1 cellular context compared by ENCODE assay signal in the genomic region with DNA sequence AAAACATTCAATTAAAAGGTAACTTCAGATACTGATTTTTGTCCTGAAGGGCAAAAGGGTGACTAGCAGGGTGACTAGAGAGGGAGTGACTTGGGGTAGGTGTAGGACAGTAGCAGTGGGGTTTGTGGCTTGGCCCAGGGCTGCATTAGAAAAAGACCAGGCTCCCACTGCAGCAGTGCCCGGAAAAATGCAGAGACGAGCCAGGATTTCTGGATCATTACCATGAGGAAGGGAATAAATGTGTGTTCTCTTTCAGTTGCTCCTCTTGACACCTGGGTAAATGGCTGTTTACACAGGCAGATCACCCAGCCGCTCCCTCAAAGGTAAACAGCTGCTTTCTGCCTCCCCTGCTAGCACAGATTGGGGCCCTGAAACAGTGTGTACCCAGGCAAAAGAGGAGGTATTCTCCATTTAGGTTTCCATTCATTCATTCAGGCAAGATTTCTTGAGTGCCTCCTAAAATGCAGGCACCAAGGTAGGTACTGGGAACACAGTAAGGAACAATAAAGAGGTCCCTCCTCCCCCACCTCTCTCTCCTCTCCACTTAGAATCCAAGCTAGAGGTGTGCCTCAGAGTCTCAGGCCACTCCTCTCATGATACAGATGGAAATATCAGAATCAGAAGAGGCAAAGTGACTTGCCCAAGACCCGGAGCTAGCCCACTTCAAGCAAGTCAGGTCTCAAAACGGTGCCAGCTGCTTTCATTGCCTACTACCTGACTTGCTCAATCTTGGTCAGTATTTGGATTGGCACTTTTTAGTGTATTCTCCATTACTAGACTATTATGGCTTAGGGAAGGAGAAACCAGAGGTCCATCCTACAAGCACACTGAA.
TF ChIP-seq lines count a peak whose summit lies in the region.

No MANE protein-coding gene starts in this region.

TF ChIP-seq in HepG2, 621 proteins besides CTCF, POLR2A, EP300 and RAD21 (continued from another document and continues in another):
- TF ChIP-seq, protein P1, sequence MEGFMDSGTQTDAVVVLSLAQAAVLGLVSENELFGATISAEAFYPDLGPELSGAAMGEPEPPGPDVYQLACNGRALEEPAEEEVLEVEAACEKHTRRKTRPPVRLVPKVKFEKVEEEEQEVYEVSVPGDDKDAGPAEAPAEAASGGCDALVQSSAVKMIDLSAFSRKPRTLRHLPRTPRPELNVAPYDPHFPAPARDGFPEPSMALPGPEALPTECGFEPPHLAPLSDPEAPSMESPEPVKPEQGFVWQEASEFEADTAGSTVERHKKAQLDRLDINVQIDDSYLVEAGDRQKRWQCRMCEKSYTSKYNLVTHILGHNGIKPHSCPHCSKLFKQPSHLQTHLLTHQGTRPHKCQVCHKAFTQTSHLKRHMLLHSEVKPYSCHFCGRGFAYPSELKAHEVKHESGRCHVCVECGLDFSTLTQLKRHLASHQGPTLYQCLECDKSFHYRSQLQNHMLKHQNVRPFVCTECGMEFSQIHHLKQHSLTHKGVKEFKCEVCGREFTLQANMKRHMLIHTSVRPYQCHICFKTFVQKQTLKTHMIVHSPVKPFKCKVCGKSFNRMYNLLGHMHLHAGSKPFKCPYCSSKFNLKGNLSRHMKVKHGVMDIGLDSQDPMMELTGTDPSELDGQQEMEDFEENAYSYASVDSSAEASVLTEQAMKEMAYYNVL (CRISPR knock-in tag; IDR thresholded peaks at IDR 0.05; ENCODE audit: borderline replicate concordance) = peak; percentile 95
- TF ChIP-seq, protein P2, sequence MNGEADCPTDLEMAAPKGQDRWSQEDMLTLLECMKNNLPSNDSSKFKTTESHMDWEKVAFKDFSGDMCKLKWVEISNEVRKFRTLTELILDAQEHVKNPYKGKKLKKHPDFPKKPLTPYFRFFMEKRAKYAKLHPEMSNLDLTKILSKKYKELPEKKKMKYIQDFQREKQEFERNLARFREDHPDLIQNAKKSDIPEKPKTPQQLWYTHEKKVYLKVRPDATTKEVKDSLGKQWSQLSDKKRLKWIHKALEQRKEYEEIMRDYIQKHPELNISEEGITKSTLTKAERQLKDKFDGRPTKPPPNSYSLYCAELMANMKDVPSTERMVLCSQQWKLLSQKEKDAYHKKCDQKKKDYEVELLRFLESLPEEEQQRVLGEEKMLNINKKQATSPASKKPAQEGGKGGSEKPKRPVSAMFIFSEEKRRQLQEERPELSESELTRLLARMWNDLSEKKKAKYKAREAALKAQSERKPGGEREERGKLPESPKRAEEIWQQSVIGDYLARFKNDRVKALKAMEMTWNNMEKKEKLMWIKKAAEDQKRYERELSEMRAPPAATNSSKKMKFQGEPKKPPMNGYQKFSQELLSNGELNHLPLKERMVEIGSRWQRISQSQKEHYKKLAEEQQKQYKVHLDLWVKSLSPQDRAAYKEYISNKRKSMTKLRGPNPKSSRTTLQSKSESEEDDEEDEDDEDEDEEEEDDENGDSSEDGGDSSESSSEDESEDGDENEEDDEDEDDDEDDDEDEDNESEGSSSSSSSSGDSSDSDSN (CRISPR knock-in tag; IDR thresholded peaks at IDR 0.05) = peak; percentile 58; the same call in 1 of the 2 replicates
- TF ChIP-seq ZNF160 (CRISPR knock-in tag; IDR thresholded peaks at IDR 0.05) (0 out of 2 replicates have a peak, but pooled peaks have one; percentile 19), ZNF253 (CRISPR knock-in tag; IDR thresholded peaks at IDR 0.05; ENCODE audit: borderline replicate concordance) (peak; percentile 67; the same call in 1 of the 2 replicates), TARDBP (CRISPR knock-in tag; IDR thresholded peaks at IDR 0.05) (0 out of 2 replicates have a peak, but pooled peaks have one; percentile 59), RFXANK (CRISPR knock-in tag; IDR thresholded peaks at IDR 0.05) (no peak), ZNF496 (CRISPR knock-in tag; IDR thresholded peaks at IDR 0.05; ENCODE audit: insufficient replicate concordance) (no peak), ZNF619 (CRISPR knock-in tag; IDR thresholded peaks at IDR 0.05) (no peak), CENPT (CRISPR knock-in tag; IDR thresholded peaks at IDR 0.05; ENCODE audit: low read depth) (no peak), ZSCAN30 (CRISPR knock-in tag; IDR thresholded peaks at IDR 0.05) (no peak), ZNF607 (CRISPR knock-in tag; IDR thresholded peaks at IDR 0.05; ENCODE audit: borderline replicate concordance) (peak; percentile 92), XRCC5 (optimal IDR thresholded peaks at IDR 0.05; ENCODE audit: low read length) (peak; percentile 27), ZSCAN31 (CRISPR knock-in tag; IDR thresholded peaks at IDR 0.05; ENCODE audit: low read depth) (peak; percentile 75), KLF11 (CRISPR knock-in tag; IDR thresholded peaks at IDR 0.05) (no peak), ASH2L (IDR thresholded peaks at IDR 0.05; ENCODE audit: insufficient read length, low read depth, low read length) (no peak), ZKSCAN8 (CRISPR knock-in tag; IDR thresholded peaks at IDR 0.05; ENCODE audit: borderline replicate concordance) (no peak), NR3C1 (CRISPR knock-in tag; IDR thresholded peaks at IDR 0.05) (no peak), GABPB1 (CRISPR knock-in tag; IDR thresholded peaks at IDR 0.05) (0 out of 2 replicates have a peak, but pooled peaks have one; percentile 17), ZNF274 (CRISPR knock-in tag; IDR thresholded peaks at IDR 0.05) (peak; percentile 44; the same call in 1 of the 2 replicates), NPAS2 (CRISPR knock-in tag; IDR thresholded peaks at IDR 0.05; ENCODE audit: borderline replicate concordance) (no peak), ZNF232 (CRISPR knock-in tag; IDR thresholded peaks at IDR 0.05; ENCODE audit: borderline replicate concordance) (peak; percentile 54; the same call in 1 of the 2 replicates), PCBP2 (optimal IDR thresholded peaks at IDR 0.05; ENCODE audit: low read depth, low read length, poor library complexity, severe bottlenecking) (no peak), ZNF235 (CRISPR knock-in tag; IDR thresholded peaks at IDR 0.05; ENCODE audit: borderline replicate concordance) (no peak), ZBTB3 (CRISPR knock-in tag; IDR thresholded peaks at IDR 0.05; ENCODE audit: borderline replicate concordance, low read depth) (0 out of 2 replicates have a peak, but pooled peaks have one; percentile 40), ZNF383 (CRISPR knock-in tag; IDR thresholded peaks at IDR 0.05; ENCODE audit: borderline replicate concordance) (peak; percentile 63; the same call in 1 of the 2 replicates), HIVEP1 (CRISPR knock-in tag; IDR thresholded peaks at IDR 0.05) (no peak), MIXL1 (CRISPR knock-in tag; IDR thresholded peaks at IDR 0.05) (peak; percentile 38; the same call in 1 of the 2 replicates), TOE1 (CRISPR knock-in tag; IDR thresholded peaks at IDR 0.05) (no peak), ZNF367 (CRISPR knock-in tag; IDR thresholded peaks at IDR 0.05; ENCODE audit: borderline replicate concordance) (no peak), KAT2B (IDR thresholded peaks at IDR 0.05; ENCODE audit: borderline replicate concordance, low read depth, low read length) (no peak), MEIS2 (CRISPR knock-in tag; IDR thresholded peaks at IDR 0.05) (peak; percentile 72), KAT8 (CRISPR knock-in tag; IDR thresholded peaks at IDR 0.05) (peak; percentile 56; the same call in 1 of the 2 replicates), ATF1 (CRISPR knock-in tag; IDR thresholded peaks at IDR 0.05) (no peak)
- TF ChIP-seq, protein P3, sequence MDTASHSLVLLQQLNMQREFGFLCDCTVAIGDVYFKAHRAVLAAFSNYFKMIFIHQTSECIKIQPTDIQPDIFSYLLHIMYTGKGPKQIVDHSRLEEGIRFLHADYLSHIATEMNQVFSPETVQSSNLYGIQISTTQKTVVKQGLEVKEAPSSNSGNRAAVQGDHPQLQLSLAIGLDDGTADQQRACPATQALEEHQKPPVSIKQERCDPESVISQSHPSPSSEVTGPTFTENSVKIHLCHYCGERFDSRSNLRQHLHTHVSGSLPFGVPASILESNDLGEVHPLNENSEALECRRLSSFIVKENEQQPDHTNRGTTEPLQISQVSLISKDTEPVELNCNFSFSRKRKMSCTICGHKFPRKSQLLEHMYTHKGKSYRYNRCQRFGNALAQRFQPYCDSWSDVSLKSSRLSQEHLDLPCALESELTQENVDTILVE (CRISPR knock-in tag; IDR thresholded peaks at IDR 0.05) = no peak
- TF ChIP-seq, protein P4, sequence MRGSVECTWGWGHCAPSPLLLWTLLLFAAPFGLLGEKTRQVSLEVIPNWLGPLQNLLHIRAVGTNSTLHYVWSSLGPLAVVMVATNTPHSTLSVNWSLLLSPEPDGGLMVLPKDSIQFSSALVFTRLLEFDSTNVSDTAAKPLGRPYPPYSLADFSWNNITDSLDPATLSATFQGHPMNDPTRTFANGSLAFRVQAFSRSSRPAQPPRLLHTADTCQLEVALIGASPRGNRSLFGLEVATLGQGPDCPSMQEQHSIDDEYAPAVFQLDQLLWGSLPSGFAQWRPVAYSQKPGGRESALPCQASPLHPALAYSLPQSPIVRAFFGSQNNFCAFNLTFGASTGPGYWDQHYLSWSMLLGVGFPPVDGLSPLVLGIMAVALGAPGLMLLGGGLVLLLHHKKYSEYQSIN (CRISPR knock-in tag; IDR thresholded peaks at IDR 0.05; ENCODE audit: borderline replicate concordance) = no peak
- TF ChIP-seq, protein P5, sequence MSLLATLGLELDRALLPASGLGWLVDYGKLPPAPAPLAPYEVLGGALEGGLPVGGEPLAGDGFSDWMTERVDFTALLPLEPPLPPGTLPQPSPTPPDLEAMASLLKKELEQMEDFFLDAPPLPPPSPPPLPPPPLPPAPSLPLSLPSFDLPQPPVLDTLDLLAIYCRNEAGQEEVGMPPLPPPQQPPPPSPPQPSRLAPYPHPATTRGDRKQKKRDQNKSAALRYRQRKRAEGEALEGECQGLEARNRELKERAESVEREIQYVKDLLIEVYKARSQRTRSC (CRISPR knock-in tag; IDR thresholded peaks at IDR 0.05; ENCODE audit: low read depth) = peak; percentile 75; the same call in 1 of the 2 replicates
- TF ChIP-seq, protein P6, sequence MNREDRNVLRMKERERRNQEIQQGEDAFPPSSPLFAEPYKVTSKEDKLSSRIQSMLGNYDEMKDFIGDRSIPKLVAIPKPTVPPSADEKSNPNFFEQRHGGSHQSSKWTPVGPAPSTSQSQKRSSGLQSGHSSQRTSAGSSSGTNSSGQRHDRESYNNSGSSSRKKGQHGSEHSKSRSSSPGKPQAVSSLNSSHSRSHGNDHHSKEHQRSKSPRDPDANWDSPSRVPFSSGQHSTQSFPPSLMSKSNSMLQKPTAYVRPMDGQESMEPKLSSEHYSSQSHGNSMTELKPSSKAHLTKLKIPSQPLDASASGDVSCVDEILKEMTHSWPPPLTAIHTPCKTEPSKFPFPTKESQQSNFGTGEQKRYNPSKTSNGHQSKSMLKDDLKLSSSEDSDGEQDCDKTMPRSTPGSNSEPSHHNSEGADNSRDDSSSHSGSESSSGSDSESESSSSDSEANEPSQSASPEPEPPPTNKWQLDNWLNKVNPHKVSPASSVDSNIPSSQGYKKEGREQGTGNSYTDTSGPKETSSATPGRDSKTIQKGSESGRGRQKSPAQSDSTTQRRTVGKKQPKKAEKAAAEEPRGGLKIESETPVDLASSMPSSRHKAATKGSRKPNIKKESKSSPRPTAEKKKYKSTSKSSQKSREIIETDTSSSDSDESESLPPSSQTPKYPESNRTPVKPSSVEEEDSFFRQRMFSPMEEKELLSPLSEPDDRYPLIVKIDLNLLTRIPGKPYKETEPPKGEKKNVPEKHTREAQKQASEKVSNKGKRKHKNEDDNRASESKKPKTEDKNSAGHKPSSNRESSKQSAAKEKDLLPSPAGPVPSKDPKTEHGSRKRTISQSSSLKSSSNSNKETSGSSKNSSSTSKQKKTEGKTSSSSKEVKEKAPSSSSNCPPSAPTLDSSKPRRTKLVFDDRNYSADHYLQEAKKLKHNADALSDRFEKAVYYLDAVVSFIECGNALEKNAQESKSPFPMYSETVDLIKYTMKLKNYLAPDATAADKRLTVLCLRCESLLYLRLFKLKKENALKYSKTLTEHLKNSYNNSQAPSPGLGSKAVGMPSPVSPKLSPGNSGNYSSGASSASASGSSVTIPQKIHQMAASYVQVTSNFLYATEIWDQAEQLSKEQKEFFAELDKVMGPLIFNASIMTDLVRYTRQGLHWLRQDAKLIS (CRISPR knock-in tag; IDR thresholded peaks at IDR 0.05) = no peak
- TF ChIP-seq, protein P7, sequence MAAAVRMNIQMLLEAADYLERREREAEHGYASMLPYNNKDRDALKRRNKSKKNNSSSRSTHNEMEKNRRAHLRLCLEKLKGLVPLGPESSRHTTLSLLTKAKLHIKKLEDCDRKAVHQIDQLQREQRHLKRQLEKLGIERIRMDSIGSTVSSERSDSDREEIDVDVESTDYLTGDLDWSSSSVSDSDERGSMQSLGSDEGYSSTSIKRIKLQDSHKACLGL (CRISPR knock-in tag; IDR thresholded peaks at IDR 0.05) = no peak; the same call in 1 of the 2 replicates
- TF ChIP-seq, protein P8, sequence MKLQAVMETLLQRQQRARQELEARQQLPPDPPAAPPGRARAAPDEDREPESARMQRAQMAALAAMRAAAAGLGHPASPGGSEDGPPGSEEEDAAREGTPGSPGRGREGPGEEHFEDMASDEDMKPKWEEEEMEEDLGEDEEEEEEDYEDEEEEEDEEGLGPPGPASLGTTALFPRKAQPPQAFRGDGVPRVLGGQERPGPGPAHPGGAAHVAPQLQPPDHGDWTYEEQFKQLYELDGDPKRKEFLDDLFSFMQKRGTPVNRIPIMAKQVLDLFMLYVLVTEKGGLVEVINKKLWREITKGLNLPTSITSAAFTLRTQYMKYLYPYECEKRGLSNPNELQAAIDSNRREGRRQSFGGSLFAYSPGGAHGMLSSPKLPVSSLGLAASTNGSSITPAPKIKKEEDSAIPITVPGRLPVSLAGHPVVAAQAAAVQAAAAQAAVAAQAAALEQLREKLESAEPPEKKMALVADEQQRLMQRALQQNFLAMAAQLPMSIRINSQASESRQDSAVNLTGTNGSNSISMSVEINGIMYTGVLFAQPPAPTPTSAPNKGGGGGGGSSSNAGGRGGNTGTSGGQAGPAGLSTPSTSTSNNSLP (IDR thresholded peaks at IDR 0.05; ENCODE audit: low read depth, low read length) = peak; percentile 16; the same call in 1 of the 2 replicates
- TF ChIP-seq, protein P9, sequence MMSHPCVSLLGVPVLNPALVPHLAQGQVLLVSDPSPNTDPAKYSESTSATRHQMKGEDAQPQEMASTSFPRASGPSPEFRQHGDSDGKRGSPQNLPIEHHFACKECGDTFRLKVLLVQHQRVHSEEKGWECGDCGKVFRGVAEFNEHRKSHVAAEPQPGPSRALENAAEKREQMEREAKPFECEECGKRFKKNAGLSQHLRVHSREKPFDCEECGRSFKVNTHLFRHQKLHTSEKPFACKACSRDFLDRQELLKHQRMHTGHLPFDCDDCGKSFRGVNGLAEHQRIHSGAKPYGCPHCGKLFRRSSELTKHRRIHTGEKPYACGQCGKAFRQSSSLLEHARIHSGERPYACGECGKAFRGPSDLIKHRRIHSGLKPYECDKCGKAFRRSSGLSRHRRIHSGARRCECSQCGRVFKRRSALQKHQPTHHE (CRISPR knock-in tag; IDR thresholded peaks at IDR 0.05; ENCODE audit: borderline replicate concordance) = no peak; the same call in 1 of the 2 replicates
- TF ChIP-seq, protein P10, sequence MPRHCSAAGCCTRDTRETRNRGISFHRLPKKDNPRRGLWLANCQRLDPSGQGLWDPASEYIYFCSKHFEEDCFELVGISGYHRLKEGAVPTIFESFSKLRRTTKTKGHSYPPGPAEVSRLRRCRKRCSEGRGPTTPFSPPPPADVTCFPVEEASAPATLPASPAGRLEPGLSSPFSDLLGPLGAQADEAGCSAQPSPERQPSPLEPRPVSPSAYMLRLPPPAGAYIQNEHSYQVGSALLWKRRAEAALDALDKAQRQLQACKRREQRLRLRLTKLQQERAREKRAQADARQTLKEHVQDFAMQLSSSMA (CRISPR knock-in tag; IDR thresholded peaks at IDR 0.05) = no peak
- TF ChIP-seq, protein P11, sequence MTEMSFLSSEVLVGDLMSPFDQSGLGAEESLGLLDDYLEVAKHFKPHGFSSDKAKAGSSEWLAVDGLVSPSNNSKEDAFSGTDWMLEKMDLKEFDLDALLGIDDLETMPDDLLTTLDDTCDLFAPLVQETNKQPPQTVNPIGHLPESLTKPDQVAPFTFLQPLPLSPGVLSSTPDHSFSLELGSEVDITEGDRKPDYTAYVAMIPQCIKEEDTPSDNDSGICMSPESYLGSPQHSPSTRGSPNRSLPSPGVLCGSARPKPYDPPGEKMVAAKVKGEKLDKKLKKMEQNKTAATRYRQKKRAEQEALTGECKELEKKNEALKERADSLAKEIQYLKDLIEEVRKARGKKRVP (CRISPR knock-in tag; IDR thresholded peaks at IDR 0.05) = 0 out of 4 replicates have a peak, but pooled peaks of 1 of the 2 experiments have one; percentile 29
